In genomic region chr7:100627238-100627549, GRCh38 we compare ENCODE assay signal across 1 cellular context.
TF ChIP-seq lines count a peak whose summit lies in the region.

No MANE protein-coding gene starts in this region.

TF ChIP-seq in endothelial cell of umbilical vein, 7 proteins besides CTCF, POLR2A, EP300 and RAD21:
- no peak for TF ChIP-seq POLR2AphosphoS5 (IDR thresholded peaks at IDR 0.05; ENCODE audit: insufficient read depth, low read depth, low read length)
- TF ChIP-seq EZH2 (IDR thresholded peaks at IDR 0.05; ENCODE audit: borderline replicate concordance, low read depth, low read length, severe bottlenecking): no peak
